In the genomic region with DNA sequence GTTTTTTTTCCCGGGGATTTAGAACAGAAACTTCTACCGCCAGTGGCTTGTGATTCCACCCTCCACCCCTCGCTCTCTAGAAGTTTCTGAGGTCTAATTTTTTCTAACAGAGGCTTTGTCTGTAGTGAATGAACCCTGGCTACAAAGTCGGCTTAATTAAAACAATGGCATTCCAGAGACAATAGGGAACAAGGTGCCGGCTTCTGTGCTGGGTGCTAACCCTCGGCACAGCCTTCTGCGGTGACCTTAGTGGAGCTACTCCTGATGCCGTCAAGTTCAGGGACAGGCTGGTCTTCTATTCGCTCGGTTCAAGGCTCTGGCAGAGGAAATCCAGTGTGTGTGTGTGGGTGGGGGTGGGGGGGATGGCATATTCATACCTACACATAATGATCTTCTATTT, we compare ENCODE assay signal across 27 cellular contexts. TPM values are rescaled to one million over a fixed set of nuclear protein-coding genes. Genes with fewer than 3 reads are reported as not detected.
DNase-seq lines count a peak whose midpoint lies in the region; ATAC-seq and TF ChIP-seq lines count a peak whose summit lies in the region.
"Had no signal": no experiment of that assay in that cellular context is flagged by ENCODE, and none has a peak within 500 bp of the region (broad histone marks: within the 10 kb centered on the region; RNA-seq: fewer than 3 reads in every experiment).

No MANE protein-coding gene starts in this region.

- in situ Hi-C loops in Panc1 (cut with HindIII; ENCODE audit: low pct_unique_long_range_greater_than_20kb, low sequenced_read_pairs) = no loop called here

- H3K4me3 ChIP-seq in GM23338 = no peak overlapping the region
- H3K4me3 ChIP-seq in Panc1 (ENCODE audit: low read depth in 2 of 2, low read length in 2 of 2) = no peak overlapping the region
- no peak overlapping the region for H3K4me3 ChIP-seq in endodermal cell (ENCODE audit: low read length)
- no peak overlapping the region for H3K4me3 ChIP-seq in breast epithelium
- H3K4me3 ChIP-seq: BLaER1, GM12878 had no signal

- no peak for DNase-seq in GM23338 (ENCODE audit: low spot score)
- no peak for DNase-seq in Panc1 (ENCODE audit: low read depth, low spot score)
- DNase-seq in endodermal cell = peak; percentile 50
- peak; percentile 6 for DNase-seq in mesenteric fat pad (ENCODE audit: low spot score)
- DNase-seq in breast epithelium (ENCODE audit: low spot score in 2 of 2) = no peak
- no peak for DNase-seq in activated CD4-positive, alpha-beta T cell treated with anti-CD3 and anti-CD28 coated beads for 48 hours
- no peak for DNase-seq in NCI-H1105 treated with DMSO at 0.1 percent for 48 hours (lab: John Stamatoyannopoulos, UW)
- DNase-seq in Kasumi-1 (lab: John Stamatoyannopoulos, UW) = no peak
- DNase-seq: 8988T; ACHN; BE2C; C1 segment of cervical spinal cord; CD4-positive, alpha-beta memory T cell; CD4-positive, CD25-positive, alpha-beta regulatory T cell; CD8-positive, alpha-beta memory T cell; COR-L47; DMS 273 treated with DMSO at 0.1 percent for 48 hours; DMS153; DMS53; DMS79; DND-41; EL; GDM1 had no signal

- TF ChIP-seq POLR2A in breast epithelium (IDR thresholded peaks at IDR 0.05) = no peak

- H3K9ac ChIP-seq in endodermal cell (ENCODE audit: extremely low read depth, low read length, poor library complexity, severe bottlenecking) = no peak overlapping the region
- H3K9ac ChIP-seq: BLaER1 had no signal

- H3K27me3 ChIP-seq in GM23338 (ENCODE audit: insufficient read depth) = no peaks in the 10 kb centered on the region
- no peaks in the 10 kb centered on the region; the same call in 1 of the 2 replicates for H3K27me3 ChIP-seq in Panc1 (ENCODE audit: control insufficient read depth, insufficient read depth, low read length)
- no peaks in the 10 kb centered on the region for H3K27me3 ChIP-seq in endodermal cell (ENCODE audit: control insufficient read depth, insufficient read depth, low read length, poor library complexity, severe bottlenecking)
- H3K27me3 ChIP-seq in breast epithelium = peaks cover 0 to 29% of the 10 kb centered on the region in 2 donors
- H3K27me3 ChIP-seq: BLaER1 had no signal

- H3K9me3 Mint-ChIP-seq in GM23338 (peaks cover 8% of the 10 kb centered on the region; the same call in 2 of the 3 replicates), endodermal cell (peaks cover 4% of the 10 kb centered on the region)

- H3K9me3 ChIP-seq in Panc1 (ENCODE audit: control insufficient read depth, insufficient read depth, low read depth, low read length) = no peaks in the 10 kb centered on the region
- no peaks in the 10 kb centered on the region for H3K9me3 ChIP-seq in endodermal cell (ENCODE audit: control insufficient read depth, low read length)
- no peaks in the 10 kb centered on the region for H3K9me3 ChIP-seq in breast epithelium
- H3K9me3 ChIP-seq: BE2C, BLaER1 had no signal

- H2AFZ ChIP-seq in GM23338 = no peak overlapping the region; the same call in 1 of the 2 replicates

- H3K79me2 ChIP-seq in GM23338 (replicated peaks; ENCODE audit: insufficient read depth) = no peaks in the 10 kb centered on the region

- no peaks in the 10 kb centered on the region for H3F3A ChIP-seq in GM23338 (replicated peaks; ENCODE audit: low read depth)

- peaks cover 10% of the 10 kb centered on the region; the same call in 1 of the 2 replicates for H3K4me1 ChIP-seq in GM23338 (ENCODE audit: insufficient read depth)
- no peaks in the 10 kb centered on the region for H3K4me1 ChIP-seq in Panc1 (ENCODE audit: control insufficient read depth, insufficient read depth, low read length)
- H3K4me1 ChIP-seq in endodermal cell (ENCODE audit: control insufficient read depth, insufficient read depth, low read length) = no peaks in the 10 kb centered on the region
- no peaks in the 10 kb centered on the region for H3K4me1 ChIP-seq in breast epithelium
- H3K4me1 ChIP-seq: BE2C had no signal

- intact Hi-C loops in Panc1 (cut with micrococcal nuclease; ENCODE audit: unreplicated experiment) (no loop called here), breast epithelium (cut with DNase I; ENCODE audit: low total_unique reads) (no loop called here)

- no peaks in the 10 kb centered on the region for H3K36me3 ChIP-seq in GM23338 (ENCODE audit: insufficient read depth)
- H3K36me3 ChIP-seq in Panc1 (ENCODE audit: control insufficient read depth, insufficient read depth, low read length) = no peaks in the 10 kb centered on the region
- H3K36me3 ChIP-seq in endodermal cell (ENCODE audit: control insufficient read depth, insufficient read depth, low read length) = no peaks in the 10 kb centered on the region
- no peaks in the 10 kb centered on the region for H3K36me3 ChIP-seq in breast epithelium
- H3K36me3 ChIP-seq: BE2C, BLaER1 had no signal

- H3K27me3 Mint-ChIP-seq in GM23338 (ENCODE audit: insufficient read depth, low read depth, poor library complexity) (peaks cover 8% of the 10 kb centered on the region), endodermal cell (ENCODE audit: insufficient read depth) (peaks cover 2% of the 10 kb centered on the region)

- no peak overlapping the region for H3K4me3 Mint-ChIP-seq in GM23338
- H3K4me3 Mint-ChIP-seq in endodermal cell = no peak overlapping the region
- H3K4me3 Mint-ChIP-seq: CD14-positive monocyte; CD4-positive, alpha-beta memory T cell; CD8-positive, alpha-beta memory T cell had no signal

- H3K36me3 Mint-ChIP-seq in GM23338 (ENCODE audit: low read depth) (peaks cover 9% of the 10 kb centered on the region; the same call in 2 of the 3 replicates), endodermal cell (ENCODE audit: low read depth) (peaks cover 20% of the 10 kb centered on the region)
- H3K36me3 Mint-ChIP-seq: CD14-positive monocyte; CD4-positive, alpha-beta memory T cell; CD8-positive, alpha-beta memory T cell had no signal

- H3K4me1 Mint-ChIP-seq in GM23338 = peaks cover 11% of the 10 kb centered on the region
- H3K4me1 Mint-ChIP-seq in endodermal cell = peaks cover 32% of the 10 kb centered on the region
- H3K4me1 Mint-ChIP-seq: CD14-positive monocyte; CD4-positive, alpha-beta memory T cell; CD4-positive, CD25-positive, alpha-beta regulatory T cell; CD8-positive, alpha-beta memory T cell had no signal

- ATAC-seq in GM23338 (peak; percentile 85), Panc1 (0 out of 2 replicates have a peak, but pooled peaks have one; percentile 37)
- ATAC-seq: GM12878 had no signal

- no peak overlapping the region for H3K4me2 ChIP-seq in GM23338
- H3K4me2 ChIP-seq: BLaER1 had no signal

- WGBS in endodermal cell (ENCODE audit: insufficient coverage in 1 of 2, insufficient read length in 1 of 2), 2 experiments = 60 to 80% methylated on average over 1 to 8 of the region's 10 CpGs

- H3K27ac Mint-ChIP-seq in GM23338 = no peak overlapping the region
- peak overlapping the region; percentile 78 for H3K27ac Mint-ChIP-seq in endodermal cell
- H3K27ac Mint-ChIP-seq: CD4-positive, alpha-beta memory T cell; CD8-positive, alpha-beta memory T cell had no signal

- BruUV-seq in Panc1 (replicated peaks; lab: Mats Ljungman, UMichigan) = no TSS peak

- no peaks in the 10 kb centered on the region for H4K20me1 ChIP-seq in GM23338 (replicated peaks; ENCODE audit: insufficient read depth)
- H4K20me1 ChIP-seq: BLaER1 had no signal

- CTCF ChIA-PET in Panc1 (lab: Charles Lee) = no interaction called here

- H3K27ac ChIP-seq in GM23338 (ENCODE audit: low read depth) = no peak overlapping the region
- no peak overlapping the region for H3K27ac ChIP-seq in Panc1 (ENCODE audit: low read length)
- H3K27ac ChIP-seq in endodermal cell (ENCODE audit: low read depth, low read length) = no peak overlapping the region
- no peak overlapping the region for H3K27ac ChIP-seq in breast epithelium
- H3K27ac ChIP-seq: BLaER1 had no signal

- no peak for TF ChIP-seq CTCF in GM23338 (conservative IDR thresholded peaks at IDR 0.05; ENCODE audit: low read depth in 2 of 2)
- no peak for TF ChIP-seq CTCF in Panc1 (IDR thresholded peaks at IDR 0.05)
- TF ChIP-seq CTCF in endodermal cell (conservative IDR thresholded peaks at IDR 0.05) = no peak
- TF ChIP-seq CTCF in breast epithelium (IDR thresholded peaks at IDR 0.05) = no peak

- POLR2A ChIA-PET in Panc1 (lab: Charles Lee) = no interaction called here

- H3K9me2 ChIP-seq in GM23338 (ENCODE audit: insufficient read depth) = no peaks in the 10 kb centered on the region

TF ChIP-seq in GM23338, 12 proteins besides CTCF, POLR2A, EP300 and RAD21 (continues in another document):
- no peak for TF ChIP-seq EZH2 (IDR thresholded peaks at IDR 0.05; ENCODE audit: low read depth, unreplicated experiment)
- TF ChIP-seq CREB1 (CRISPR knock-in tag; IDR thresholded peaks at IDR 0.05; ENCODE audit: low read depth) = no peak
- TF ChIP-seq POLR2AphosphoS5 (IDR thresholded peaks at IDR 0.05; ENCODE audit: low read depth) = no peak
- TF ChIP-seq, protein P1, sequence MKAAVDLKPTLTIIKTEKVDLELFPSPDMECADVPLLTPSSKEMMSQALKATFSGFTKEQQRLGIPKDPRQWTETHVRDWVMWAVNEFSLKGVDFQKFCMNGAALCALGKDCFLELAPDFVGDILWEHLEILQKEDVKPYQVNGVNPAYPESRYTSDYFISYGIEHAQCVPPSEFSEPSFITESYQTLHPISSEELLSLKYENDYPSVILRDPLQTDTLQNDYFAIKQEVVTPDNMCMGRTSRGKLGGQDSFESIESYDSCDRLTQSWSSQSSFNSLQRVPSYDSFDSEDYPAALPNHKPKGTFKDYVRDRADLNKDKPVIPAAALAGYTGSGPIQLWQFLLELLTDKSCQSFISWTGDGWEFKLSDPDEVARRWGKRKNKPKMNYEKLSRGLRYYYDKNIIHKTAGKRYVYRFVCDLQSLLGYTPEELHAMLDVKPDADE (IDR thresholded peaks at IDR 0.05) = no peak

RNA-seq across cellular contexts. Expression of gene ENO4, which starts 32.1 kb away (rescaled TPM):
- 0.04 and 0.24 TPM in 2 replicates for total RNA-seq in GM23338 (2014; rRNA removed; shearing (Covaris generic))
- 0.44 and 0.59 TPM in 2 replicates for polyA plus RNA-seq in GM23338 (2016; fragmentation: Nextera tagmentation; extraction: Ambion mirVana)
- total RNA-seq in Panc1 (2021; ENCODE audit: unreplicated experiment) = 0.15 TPM
- 3.5 TPM for polyA plus RNA-seq in Panc1 (2012; ENCODE audit: insufficient read length)
- total RNA-seq in endodermal cell = 1 to 10 TPM; 1.1 to 2.2 TPM
- polyA plus RNA-seq in endodermal cell (2013, experiment 1 of 2) = 0.53 TPM
- 1.7 TPM for polyA plus RNA-seq in endodermal cell (2013, experiment 2 of 2)
- total RNA-seq in mesenteric fat pad = 0.45 TPM
- total RNA-seq in breast epithelium = 1 to 10 TPM in 1 of 3 donors, under 1 TPM in 2; 0.16 to 1.9 (median 0.66) TPM
- total RNA-seq: CD4-positive, alpha-beta memory T cell; CD4-positive, CD25-positive, alpha-beta regulatory T cell; CD8-positive, alpha-beta memory T cell; G401; GM12878 had no signal
- polyA plus RNA-seq: CD14-positive monocyte; CD4-positive, alpha-beta memory T cell; CD4-positive, CD25-positive, alpha-beta regulatory T cell; CD8-positive, alpha-beta memory T cell had no signal

Comparison
In these comparisons a context has a peak if more than half of its experiments do, and no peak if none do; other contexts are left out.
1. DNase-seq: peak in endodermal cell (single experiment) and mesenteric fat pad (single experiment); none in GM23338 (single experiment), Panc1 (single experiment), breast epithelium (0 of 2), activated CD4-positive, alpha-beta T cell treated with anti-CD3 and anti-CD28 coated beads for 48 hours (single experiment), NCI-H1105 treated with DMSO at 0.1 percent for 48 hours (single experiment) and Kasumi-1 (0 of 2).